In the genomic region with DNA sequence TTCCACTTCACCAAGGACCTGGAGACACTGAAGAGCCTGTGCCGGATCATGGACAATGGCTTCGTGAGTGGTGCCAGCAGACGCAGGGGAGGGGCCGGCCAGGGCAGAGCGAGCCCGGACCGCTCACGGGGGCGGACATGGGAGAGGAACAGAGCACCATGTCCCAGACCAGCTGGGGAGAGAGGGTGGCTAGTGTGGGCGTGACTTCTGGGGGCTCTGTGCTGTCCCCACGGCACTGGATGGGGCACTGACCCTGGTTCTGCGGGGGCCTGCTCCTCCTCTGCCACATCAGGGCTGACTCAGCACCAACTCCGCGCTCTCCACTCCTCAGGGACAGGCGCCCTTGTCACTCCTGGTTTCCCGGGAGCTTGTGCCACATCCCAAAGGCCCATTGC, we compare ENCODE assay signal across 12 cellular contexts. TPM values are rescaled to one million over a fixed set of nuclear protein-coding genes. Genes with fewer than 3 reads are reported as not detected.
DNase-seq lines count a peak whose midpoint lies in the region; ATAC-seq and TF ChIP-seq lines count a peak whose summit lies in the region.
"Had no signal": no experiment of that assay in that cellular context is flagged by ENCODE, and none has a peak within 500 bp of the region (broad histone marks: within the 10 kb centered on the region; RNA-seq: fewer than 3 reads in every experiment).

No MANE protein-coding gene starts in this region.

- H3F3A ChIP-seq in PC-3 (ENCODE audit: low read length, unreplicated experiment), result peaks cover 5% of the 10 kb centered on the region

- H3K4me3 ChIP-seq in PC-3 (ENCODE audit: low read length) (no peak overlapping the region), psoas muscle (no peak overlapping the region)
- H3K4me3 ChIP-seq: body of pancreas had no signal

- H3K4me3 Mint-ChIP-seq in endothelial cell (ENCODE audit: unreplicated experiment), result no peak overlapping the region
- no peak overlapping the region for H3K4me3 Mint-ChIP-seq in activated T-helper 1 cell treated with anti-CD3 and anti-CD28 coated beads, Interleukin-12 subunit alpha, Interleukin-12 subunit beta, Interleukin-2, Interleukin-4 antibody, amounts not matched to agents 30 ng/mL and 10 ng/mL and 1 ng/mL, durations not matched to agents 14 hours and 24 hours and 36 hours
- H3K4me3 Mint-ChIP-seq: natural killer cell treated with Interleukin-12 subunit alpha and Interleukin-12 subunit beta and Interleukin-15 and Interleukin-18, amount 100 ng/mL, for 72 hours; stimulated activated memory B cell treated with anti-CD40 and anti-IgM and Interleukin-4, amounts not matched to agents 10 μg/mL and 1 μg/mL and 100 μg/mL, for 72 hours had no signal

- H3K4me1 ChIP-seq in PC-3 (ENCODE audit: insufficient read depth, low read length) (no peaks in the 10 kb centered on the region; the same call in 1 of the 2 replicates), psoas muscle (peaks cover 3% of the 10 kb centered on the region)

- peak; percentile 39 for DNase-seq in EH (ENCODE audit: low read depth)
- peak; percentile 15 for DNase-seq in PC-3
- no peak for DNase-seq in endothelial cell (ENCODE audit: low spot score)
- peak; percentile 38 to 57 for DNase-seq in psoas muscle
- no peak for DNase-seq in germinal center (ENCODE audit: low spot score)
- no peak for DNase-seq in NCI-H510A (lab: John Stamatoyannopoulos, UW)
- DNase-seq in left lobe of liver (ENCODE audit: low spot score), result no peak
- no peak for DNase-seq in activated T-helper 1 cell treated with anti-CD3 and anti-CD28 coated beads, Interleukin-12 subunit alpha, Interleukin-12 subunit beta, Interleukin-2, Interleukin-4 antibody, amounts not matched to agents 30 ng/mL and 10 ng/mL and 1 ng/mL, durations not matched to agents 14 hours and 24 hours and 36 hours (ENCODE audit: low spot score)
- DNase-seq: body of pancreas, NCI-H2171 had no signal

- no peaks in the 10 kb centered on the region for H3K27me3 ChIP-seq in PC-3 (ENCODE audit: low read length)
- no peaks in the 10 kb centered on the region for H3K27me3 ChIP-seq in psoas muscle (ENCODE audit: insufficient read depth in 3 of 3, low read length in 2 of 3)
- H3K27me3 ChIP-seq: body of pancreas had no signal

- H3K27me3 Mint-ChIP-seq in endothelial cell (ENCODE audit: unreplicated experiment), result peaks cover 25% of the 10 kb centered on the region
- H3K27me3 Mint-ChIP-seq in activated T-helper 1 cell treated with anti-CD3 and anti-CD28 coated beads, Interleukin-12 subunit alpha, Interleukin-12 subunit beta, Interleukin-2, Interleukin-4 antibody, amounts not matched to agents 30 ng/mL and 10 ng/mL and 1 ng/mL, durations not matched to agents 14 hours and 24 hours and 36 hours (ENCODE audit: insufficient read depth), result no peaks in the 10 kb centered on the region
- H3K27me3 Mint-ChIP-seq: natural killer cell treated with Interleukin-12 subunit alpha and Interleukin-12 subunit beta and Interleukin-15 and Interleukin-18, amount 100 ng/mL, for 72 hours; stimulated activated memory B cell treated with anti-CD40 and anti-IgM and Interleukin-4, amounts not matched to agents 10 μg/mL and 1 μg/mL and 100 μg/mL, for 72 hours had no signal

- ATAC-seq in PC-3 (peak; percentile 2; the same call in 1 of the 2 replicates), psoas muscle (peak; percentile 7 to 14 (median 10)), left lobe of liver (no peak)
- ATAC-seq: body of pancreas; natural killer cell treated with Interleukin-12 subunit alpha and Interleukin-12 subunit beta and Interleukin-15 and Interleukin-18, amount 100 ng/mL, for 72 hours; stimulated activated memory B cell treated with anti-CD40 and anti-IgM and Interleukin-4, amounts not matched to agents 10 μg/mL and 1 μg/mL and 100 μg/mL, for 72 hours had no signal

- TF ChIP-seq CTCF in PC-3 (conservative IDR thresholded peaks at IDR 0.05; ENCODE audit: low read depth, low read length) (no peak), endothelial cell (IDR thresholded peaks at IDR 0.05; ENCODE audit: unreplicated experiment) (no peak), psoas muscle (IDR thresholded peaks at IDR 0.05) (no peak)

- H3K9me3 ChIP-seq in PC-3 (ENCODE audit: low read length) (no peaks in the 10 kb centered on the region), psoas muscle (no peaks in the 10 kb centered on the region)
- H3K9me3 ChIP-seq: body of pancreas had no signal

- no peak overlapping the region for H3K4me2 ChIP-seq in PC-3 (ENCODE audit: low read length)

- no peaks in the 10 kb centered on the region for H3K9me3 Mint-ChIP-seq in endothelial cell (ENCODE audit: unreplicated experiment)
- no peaks in the 10 kb centered on the region for H3K9me3 Mint-ChIP-seq in activated T-helper 1 cell treated with anti-CD3 and anti-CD28 coated beads, Interleukin-12 subunit alpha, Interleukin-12 subunit beta, Interleukin-2, Interleukin-4 antibody, amounts not matched to agents 30 ng/mL and 10 ng/mL and 1 ng/mL, durations not matched to agents 14 hours and 24 hours and 36 hours
- H3K9me3 Mint-ChIP-seq: natural killer cell treated with Interleukin-12 subunit alpha and Interleukin-12 subunit beta and Interleukin-15 and Interleukin-18, amount 100 ng/mL, for 72 hours; stimulated activated memory B cell treated with anti-CD40 and anti-IgM and Interleukin-4, amounts not matched to agents 10 μg/mL and 1 μg/mL and 100 μg/mL, for 72 hours had no signal

- H4K20me1 ChIP-seq in PC-3 (ENCODE audit: low read length), result peaks cover 22% of the 10 kb centered on the region; the same call in 1 of the 2 replicates

- no peak overlapping the region for H3K27ac ChIP-seq in PC-3 (ENCODE audit: low read length)
- peak overlapping the region; percentile 36 for H3K27ac ChIP-seq in psoas muscle
- H3K27ac ChIP-seq: body of pancreas had no signal

- peaks cover 17% of the 10 kb centered on the region for H3K79me2 ChIP-seq in PC-3 (ENCODE audit: low read length)

- peak overlapping the region; percentile 67 for H3K27ac Mint-ChIP-seq in endothelial cell (ENCODE audit: unreplicated experiment)
- H3K27ac Mint-ChIP-seq in activated T-helper 1 cell treated with anti-CD3 and anti-CD28 coated beads, Interleukin-12 subunit alpha, Interleukin-12 subunit beta, Interleukin-2, Interleukin-4 antibody, amounts not matched to agents 30 ng/mL and 10 ng/mL and 1 ng/mL, durations not matched to agents 14 hours and 24 hours and 36 hours, result no peak overlapping the region
- H3K27ac Mint-ChIP-seq: natural killer cell treated with Interleukin-12 subunit alpha and Interleukin-12 subunit beta and Interleukin-15 and Interleukin-18, amount 100 ng/mL, for 72 hours; stimulated activated memory B cell treated with anti-CD40 and anti-IgM and Interleukin-4, amounts not matched to agents 10 μg/mL and 1 μg/mL and 100 μg/mL, for 72 hours had no signal

- H3K4me1 Mint-ChIP-seq in endothelial cell (ENCODE audit: unreplicated experiment), result peaks cover 6% of the 10 kb centered on the region
- peaks cover 4% of the 10 kb centered on the region for H3K4me1 Mint-ChIP-seq in activated T-helper 1 cell treated with anti-CD3 and anti-CD28 coated beads, Interleukin-12 subunit alpha, Interleukin-12 subunit beta, Interleukin-2, Interleukin-4 antibody, amounts not matched to agents 30 ng/mL and 10 ng/mL and 1 ng/mL, durations not matched to agents 14 hours and 24 hours and 36 hours (ENCODE audit: low read depth)

- H2AFZ ChIP-seq in PC-3 (ENCODE audit: low read length), result no peak overlapping the region

- 63 to 70% (median 64%) methylated on average over 16 of the region's 16 CpGs for WGBS in psoas muscle, 3 donors

- POLR2A ChIA-PET in PC-3 (lab: Charles Lee; ENCODE audit: unreplicated experiment), result interaction anchor here (0.6 kb wide), 2 partner anchors 40 to 173 kb away, joined by 5 read pairs; a partner anchor contains a TSS

- intact Hi-C loops in PC-3 (cut with micrococcal nuclease), result no loop called here
- intact Hi-C loops in psoas muscle (cut with DNase I), result no loop called here
- intact Hi-C loops in activated T-helper 1 cell treated with anti-CD3 and anti-CD28 coated beads, Interleukin-12 subunit alpha, Interleukin-12 subunit beta, Interleukin-2, Interleukin-4 antibody, amounts not matched to agents 30 ng/mL and 10 ng/mL and 1 ng/mL, durations not matched to agents 14 hours and 24 hours and 36 hours (cut with micrococcal nuclease), result no loop called here

- H3K36me3 ChIP-seq in PC-3 (ENCODE audit: low read depth, low read length), result peaks cover 47% of the 10 kb centered on the region
- peaks cover 7 to 88% of the 10 kb centered on the region in 2 donors for H3K36me3 ChIP-seq in psoas muscle (ENCODE audit: insufficient read depth in 1 of 2, low read depth in 1 of 2)

- H3K36me3 Mint-ChIP-seq in endothelial cell (ENCODE audit: low read depth, unreplicated experiment), result peaks cover 26% of the 10 kb centered on the region
- H3K36me3 Mint-ChIP-seq in activated T-helper 1 cell treated with anti-CD3 and anti-CD28 coated beads, Interleukin-12 subunit alpha, Interleukin-12 subunit beta, Interleukin-2, Interleukin-4 antibody, amounts not matched to agents 30 ng/mL and 10 ng/mL and 1 ng/mL, durations not matched to agents 14 hours and 24 hours and 36 hours (ENCODE audit: low read depth), result peaks cover 16% of the 10 kb centered on the region
- H3K36me3 Mint-ChIP-seq: natural killer cell treated with Interleukin-12 subunit alpha and Interleukin-12 subunit beta and Interleukin-15 and Interleukin-18, amount 100 ng/mL, for 72 hours had no signal

- no peak overlapping the region for H3K9ac ChIP-seq in PC-3 (ENCODE audit: low read length)

- CTCF ChIA-PET in PC-3 (lab: Charles Lee), result no interaction called here

- no peaks in the 10 kb centered on the region for H3K9me2 ChIP-seq in PC-3 (replicated peaks; ENCODE audit: low read length)

- no TSS peak for BruUV-seq in PC-3 (replicated peaks; lab: Mats Ljungman, UMichigan)

RNA-seq across cellular contexts. Expression of a gene that starts 7.6 kb away (rescaled TPM):
- total RNA-seq in PC-3 (2014; rRNA removed) (138 and 148 TPM in 2 replicates), endothelial cell (ENCODE audit: unreplicated experiment) (231 TPM), psoas muscle (100 to 1,000 TPM in 3 of 4 donors, 10 to 100 TPM in 1; 93.2 to 189 (median 151) TPM), left lobe of liver (86.0 TPM)
- 100 to 1,000 TPM in 2 of 3 donors, 10 to 100 TPM in 1; 72.1 to 122 (median 106) TPM for polyA plus RNA-seq in psoas muscle
- total RNA-seq in activated T-helper 1 cell treated with anti-CD3 and anti-CD28 coated beads, Interleukin-12 subunit alpha, Interleukin-12 subunit beta, Interleukin-2, Interleukin-4 antibody, amounts not matched to agents 30 ng/mL and 10 ng/mL and 1 ng/mL, durations not matched to agents 14 hours and 24 hours and 36 hours, result 107 and 113 TPM in 2 replicates

RNA-seq across cellular contexts. Expression of a gene that starts 8.8 kb away (rescaled TPM):
- total RNA-seq in PC-3 (2014; rRNA removed) (141 and 172 TPM in 2 replicates), endothelial cell (ENCODE audit: unreplicated experiment) (96.0 TPM), psoas muscle (10 to 100 TPM; 20.6 to 28.2 (median 23.9) TPM), left lobe of liver (33.7 TPM)
- 10 to 100 TPM; 16.7 to 31.9 (median 18.2) TPM for polyA plus RNA-seq in psoas muscle
- total RNA-seq in activated T-helper 1 cell treated with anti-CD3 and anti-CD28 coated beads, Interleukin-12 subunit alpha, Interleukin-12 subunit beta, Interleukin-2, Interleukin-4 antibody, amounts not matched to agents 30 ng/mL and 10 ng/mL and 1 ng/mL, durations not matched to agents 14 hours and 24 hours and 36 hours, result 138 and 141 TPM in 2 replicates

RNA-seq across cellular contexts. Expression of a gene that starts 18.6 kb away (rescaled TPM):
- total RNA-seq in PC-3 (2014; rRNA removed) (42.3 and 61.0 TPM in 2 replicates), endothelial cell (ENCODE audit: unreplicated experiment) (48.2 TPM), psoas muscle (10 to 100 TPM; 56.0 to 82.8 (median 57.2) TPM), left lobe of liver (27.6 TPM)
- 100 to 1,000 TPM in 1 of 3 donors, 10 to 100 TPM in 2; 48.0 to 103 (median 76.0) TPM for polyA plus RNA-seq in psoas muscle
- total RNA-seq in activated T-helper 1 cell treated with anti-CD3 and anti-CD28 coated beads, Interleukin-12 subunit alpha, Interleukin-12 subunit beta, Interleukin-2, Interleukin-4 antibody, amounts not matched to agents 30 ng/mL and 10 ng/mL and 1 ng/mL, durations not matched to agents 14 hours and 24 hours and 36 hours, result 32.1 and 32.2 TPM in 2 replicates

RNA-seq across cellular contexts. Expression of a gene that starts 18.9 kb away (rescaled TPM):
- total RNA-seq in PC-3 (2014; rRNA removed) (17.8 and 18.8 TPM in 2 replicates), endothelial cell (ENCODE audit: unreplicated experiment) (36.8 TPM), psoas muscle (100 to 1,000 TPM in 2 of 4 donors, 10 to 100 TPM in 2; 81.8 to 107 (median 94.8) TPM), left lobe of liver (31.7 TPM)
- polyA plus RNA-seq in psoas muscle, result 10 to 100 TPM; 36.3 to 62.0 (median 52.6) TPM
- total RNA-seq in activated T-helper 1 cell treated with anti-CD3 and anti-CD28 coated beads, Interleukin-12 subunit alpha, Interleukin-12 subunit beta, Interleukin-2, Interleukin-4 antibody, amounts not matched to agents 30 ng/mL and 10 ng/mL and 1 ng/mL, durations not matched to agents 14 hours and 24 hours and 36 hours, result 38.7 and 41.8 TPM in 2 replicates

RNA-seq across cellular contexts. Expression of a gene that starts 38.1 kb away (rescaled TPM):
- total RNA-seq in PC-3 (2014; rRNA removed) (0.29 and 2.2 TPM in 2 replicates), endothelial cell (ENCODE audit: unreplicated experiment) (0.90 TPM), psoas muscle (1 to 10 TPM in 1 of 4 donors, under 1 TPM in 3; 0.21 to 3.3 (median 0.46) TPM), left lobe of liver (0.13 TPM)
- polyA plus RNA-seq in psoas muscle, result under 1 TPM; 0.05 to 0.46 (median 0.27) TPM
- total RNA-seq in activated T-helper 1 cell treated with anti-CD3 and anti-CD28 coated beads, Interleukin-12 subunit alpha, Interleukin-12 subunit beta, Interleukin-2, Interleukin-4 antibody, amounts not matched to agents 30 ng/mL and 10 ng/mL and 1 ng/mL, durations not matched to agents 14 hours and 24 hours and 36 hours, result 50.0 and 51.5 TPM in 2 replicates

Comparison
In these comparisons a context has a peak if more than half of its experiments do, and no peak if none do; other contexts are left out.
1. DNase-seq: peak in EH (single experiment), PC-3 (single experiment) and psoas muscle (2 of 2); none in endothelial cell (single experiment), germinal center (single experiment), NCI-H510A (single experiment), left lobe of liver (single experiment) and activated T-helper 1 cell treated with anti-CD3 and anti-CD28 coated beads, Interleukin-12 subunit alpha, Interleukin-12 subunit beta, Interleukin-2, Interleukin-4 antibody, amounts not matched to agents 30 ng/mL and 10 ng/mL and 1 ng/mL, durations not matched to agents 14 hours and 24 hours and 36 hours (single experiment).